ENCODE assay signal across 16 cellular contexts in the genomic region with DNA sequence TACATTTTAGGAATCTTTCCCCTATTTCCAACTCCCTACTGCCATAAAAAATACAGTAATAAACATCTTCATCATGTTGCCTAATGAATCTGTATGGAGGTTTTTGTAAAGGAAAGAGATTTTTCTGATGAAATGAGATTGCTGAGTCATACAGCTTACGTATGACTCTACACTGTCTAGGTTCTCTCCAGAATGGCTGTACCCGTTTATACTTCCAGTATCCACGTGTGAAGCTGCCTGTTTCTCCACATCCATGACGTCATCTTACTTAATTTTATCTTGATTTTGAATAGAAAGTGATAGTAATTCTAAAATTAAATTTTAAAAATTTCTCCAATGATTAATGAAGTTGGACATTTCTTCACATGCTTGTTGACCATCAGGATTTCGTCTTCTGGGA.
DNase-seq lines count a peak whose midpoint lies in the region; ATAC-seq and TF ChIP-seq lines count a peak whose summit lies in the region.
"Had no signal": no experiment of that assay in that cellular context is flagged by ENCODE, and none has a peak within 500 bp of the region (broad histone marks: within the 10 kb centered on the region; RNA-seq: fewer than 3 reads in every experiment).

No MANE protein-coding gene starts in this region.

- CTCF ChIA-PET in activated CD4-positive, alpha-beta T cell treated with anti-CD3 and anti-CD28 coated beads for 36 hours (lab: Charles Lee), result no interaction called here

- H3K36me3 Mint-ChIP-seq in activated CD4-positive, alpha-beta T cell treated with anti-CD3 and anti-CD28 coated beads for 36 hours (ENCODE audit: low read depth), result no peaks in the 10 kb centered on the region
- no peaks in the 10 kb centered on the region for H3K36me3 Mint-ChIP-seq in activated CD4-positive, alpha-beta T cell treated with anti-CD3 and anti-CD28 coated beads, Interleukin-2, amount 10 ng/mL, durations not matched to agents 24 days and 14 days (ENCODE audit: low read depth)
- no peaks in the 10 kb centered on the region for H3K36me3 Mint-ChIP-seq in stimulated activated effector memory CD8-positive, alpha-beta T cell treated with anti-CD3 and anti-CD28 coated beads, Interleukin-12 subunit alpha, Interleukin-12 subunit beta, amount 100 ng/mL, for 72 hours
- H3K36me3 Mint-ChIP-seq: CD8-positive, alpha-beta T cell had no signal

- H3K4me3 ChIP-seq in SJSA1 (no peak overlapping the region), fibroblast of lung (replicated peaks in 1 of 4; ENCODE audit: control extremely low read depth in 1 of 4, insufficient read depth in 1 of 4, low read depth in 3 of 4, low read length in 4 of 4) (no peak overlapping the region)
- H3K4me3 ChIP-seq: HAP-1, sigmoid colon had no signal

- no peaks in the 10 kb centered on the region for H4K20me1 ChIP-seq in fibroblast of lung (ENCODE audit: control insufficient read depth, extremely low read depth, insufficient read depth, low read length)

- H3K4me2 ChIP-seq in fibroblast of lung (ENCODE audit: extremely low read depth, insufficient read depth, low read length), result no peak overlapping the region

- no peak for TF ChIP-seq CTCF in fibroblast of lung (conservative IDR thresholded peaks at IDR 0.05 in 1 of 2, IDR thresholded peaks at IDR 0.05 in 1 of 2; ENCODE audit: low read depth in 1 of 2, low read length in 2 of 2)

- no peaks in the 10 kb centered on the region for H3K9me3 Mint-ChIP-seq in activated CD4-positive, alpha-beta T cell treated with anti-CD3 and anti-CD28 coated beads for 36 hours (ENCODE audit: low read depth)
- H3K9me3 Mint-ChIP-seq in activated CD4-positive, alpha-beta T cell treated with anti-CD3 and anti-CD28 coated beads, Interleukin-2, amount 10 ng/mL, durations not matched to agents 24 days and 14 days, result no peaks in the 10 kb centered on the region
- H3K9me3 Mint-ChIP-seq in stimulated activated effector memory CD8-positive, alpha-beta T cell treated with anti-CD3 and anti-CD28 coated beads, Interleukin-12 subunit alpha, Interleukin-12 subunit beta, amount 100 ng/mL, for 72 hours, result no peaks in the 10 kb centered on the region
- H3K9me3 Mint-ChIP-seq: activated naive CD8-positive, alpha-beta T cell treated with anti-CD3 and anti-CD28 coated beads, Interleukin-2, amount 50 U/mL, for 24 hours; activated T-helper 1 cell treated with anti-CD3 and anti-CD28 coated beads, Interleukin-12 subunit alpha, Interleukin-12 subunit beta, Interleukin-2, Interleukin-4 antibody, amounts not matched to agents 30 ng/mL and 10 ng/mL and 1 ng/mL, durations not matched to agents 14 hours and 24 hours and 36 hours; CD8-positive, alpha-beta T cell had no signal

- H3K27me3 ChIP-seq in SJSA1 (replicated peaks), result no peaks in the 10 kb centered on the region
- no peaks in the 10 kb centered on the region for H3K27me3 ChIP-seq in fibroblast of lung (ENCODE audit: control insufficient read depth, insufficient read depth, low read length)
- H3K27me3 ChIP-seq: sigmoid colon had no signal

- DNase-seq in activated CD4-positive, alpha-beta T cell treated with anti-CD3 and anti-CD28 coated beads for 36 hours, result no peak
- no peak for DNase-seq in activated CD4-positive, alpha-beta T cell treated with anti-CD3 and anti-CD28 coated beads, Interleukin-2, amount 10 ng/mL, durations not matched to agents 24 days and 14 days
- no peak for DNase-seq in SJSA1 (ENCODE audit: low read depth in 1 of 2, low spot score in 2 of 2)
- peak; percentile 43 to 79 for DNase-seq in fibroblast of lung (ENCODE audit: low read depth in 2 of 2)
- no peak for DNase-seq in stimulated activated effector memory CD8-positive, alpha-beta T cell treated with anti-CD3 and anti-CD28 coated beads, Interleukin-12 subunit alpha, Interleukin-12 subunit beta, amount 100 ng/mL, for 72 hours (ENCODE audit: low spot score in 2 of 2)
- DNase-seq in stimulated activated CD4-positive, alpha-beta T cell treated with anti-CD3 and anti-CD28 coated beads, Interleukin-15, amount 100 ng/mL, for 24 hours, result no peak
- DNase-seq: activated naive CD8-positive, alpha-beta T cell treated with anti-CD3 and anti-CD28 coated beads, Interleukin-2, amount 50 U/mL, for 24 hours; CD8-positive, alpha-beta T cell; kidney glomerular epithelial cell; occipital lobe; sigmoid colon; trophoblast cell had no signal

- POLR2A ChIA-PET in activated CD4-positive, alpha-beta T cell treated with anti-CD3 and anti-CD28 coated beads for 36 hours (lab: Charles Lee), result interaction anchor here (0.6 kb wide), 1 partner anchor 10 kb away, joined by 3 read pairs; no protein-coding TSS in a partner anchor

- peaks cover 12% of the 10 kb centered on the region for H3K36me3 ChIP-seq in SJSA1
- H3K36me3 ChIP-seq in fibroblast of lung (ENCODE audit: control insufficient read depth, insufficient read depth, low read length), result no peaks in the 10 kb centered on the region
- H3K36me3 ChIP-seq: HAP-1 had no signal

- H3K4me1 Mint-ChIP-seq in activated CD4-positive, alpha-beta T cell treated with anti-CD3 and anti-CD28 coated beads for 36 hours, result no peaks in the 10 kb centered on the region
- no peaks in the 10 kb centered on the region for H3K4me1 Mint-ChIP-seq in activated CD4-positive, alpha-beta T cell treated with anti-CD3 and anti-CD28 coated beads, Interleukin-2, amount 10 ng/mL, durations not matched to agents 24 days and 14 days
- no peaks in the 10 kb centered on the region for H3K4me1 Mint-ChIP-seq in stimulated activated effector memory CD8-positive, alpha-beta T cell treated with anti-CD3 and anti-CD28 coated beads, Interleukin-12 subunit alpha, Interleukin-12 subunit beta, amount 100 ng/mL, for 72 hours
- H3K4me1 Mint-ChIP-seq: activated naive CD8-positive, alpha-beta T cell treated with anti-CD3 and anti-CD28 coated beads, Interleukin-2, amount 50 U/mL, for 24 hours had no signal

- H2AFZ ChIP-seq in fibroblast of lung (ENCODE audit: low read length), result no peak overlapping the region

- H3K27ac ChIP-seq in SJSA1, result peak overlapping the region; percentile 13; the same call in 1 of the 2 replicates
- H3K27ac ChIP-seq in fibroblast of lung (ENCODE audit: insufficient read depth, low read length), result no peak overlapping the region
- H3K27ac ChIP-seq: sigmoid colon had no signal

- H3K4me1 ChIP-seq in SJSA1 (replicated peaks), result no peaks in the 10 kb centered on the region
- no peaks in the 10 kb centered on the region for H3K4me1 ChIP-seq in fibroblast of lung (ENCODE audit: control insufficient read depth, extremely low read depth, insufficient read depth, low read length)
- H3K4me1 ChIP-seq: HAP-1, sigmoid colon had no signal

- no peak overlapping the region for H3K9ac ChIP-seq in fibroblast of lung (ENCODE audit: insufficient read depth, low read length)

- intact Hi-C loops in activated CD4-positive, alpha-beta T cell treated with anti-CD3 and anti-CD28 coated beads for 36 hours (cut with DNase I, micrococcal nuclease), result loop anchor here in 1 of 2 experiments (10.0 kb wide), 1 partner anchor 269 kb away; no protein-coding TSS in a partner anchor
- intact Hi-C loops in activated CD4-positive, alpha-beta T cell treated with anti-CD3 and anti-CD28 coated beads, Interleukin-2, amount 10 ng/mL, durations not matched to agents 24 days and 14 days (cut with micrococcal nuclease), result no loop called here

- H3K4me3 Mint-ChIP-seq in activated CD4-positive, alpha-beta T cell treated with anti-CD3 and anti-CD28 coated beads for 36 hours, result no peak overlapping the region
- H3K4me3 Mint-ChIP-seq in activated CD4-positive, alpha-beta T cell treated with anti-CD3 and anti-CD28 coated beads, Interleukin-2, amount 10 ng/mL, durations not matched to agents 24 days and 14 days, result no peak overlapping the region
- H3K4me3 Mint-ChIP-seq in stimulated activated effector memory CD8-positive, alpha-beta T cell treated with anti-CD3 and anti-CD28 coated beads, Interleukin-12 subunit alpha, Interleukin-12 subunit beta, amount 100 ng/mL, for 72 hours, result no peak overlapping the region
- H3K4me3 Mint-ChIP-seq: activated naive CD8-positive, alpha-beta T cell treated with anti-CD3 and anti-CD28 coated beads, Interleukin-2, amount 50 U/mL, for 24 hours; activated T-helper 1 cell treated with anti-CD3 and anti-CD28 coated beads, Interleukin-12 subunit alpha, Interleukin-12 subunit beta, Interleukin-2, Interleukin-4 antibody, amounts not matched to agents 30 ng/mL and 10 ng/mL and 1 ng/mL, durations not matched to agents 14 hours and 24 hours and 36 hours; CD8-positive, alpha-beta T cell had no signal

- H3K9me3 ChIP-seq in SJSA1 (replicated peaks) (no peaks in the 10 kb centered on the region), fibroblast of lung (ENCODE audit: control insufficient read depth, insufficient read depth, low read depth, low read length) (no peaks in the 10 kb centered on the region)
- H3K9me3 ChIP-seq: HAP-1, sigmoid colon had no signal

- peaks cover 9% of the 10 kb centered on the region for H3K27me3 Mint-ChIP-seq in activated CD4-positive, alpha-beta T cell treated with anti-CD3 and anti-CD28 coated beads for 36 hours
- peaks cover 17% of the 10 kb centered on the region for H3K27me3 Mint-ChIP-seq in activated CD4-positive, alpha-beta T cell treated with anti-CD3 and anti-CD28 coated beads, Interleukin-2, amount 10 ng/mL, durations not matched to agents 24 days and 14 days

- ATAC-seq in activated CD4-positive, alpha-beta T cell treated with anti-CD3 and anti-CD28 coated beads for 36 hours, result peak; percentile 60
- ATAC-seq in stimulated activated effector memory CD8-positive, alpha-beta T cell treated with anti-CD3 and anti-CD28 coated beads, Interleukin-12 subunit alpha, Interleukin-12 subunit beta, amount 100 ng/mL, for 72 hours, result peak; percentile 49
- ATAC-seq in GM21528 (IDR thresholded peaks at IDR 0.05; ENCODE audit: low FRiP score, unreplicated experiment) (no peak), HG03039 (IDR thresholded peaks at IDR 0.05; ENCODE audit: unreplicated experiment) (no peak)
- ATAC-seq: activated naive CD8-positive, alpha-beta T cell treated with anti-CD3 and anti-CD28 coated beads, Interleukin-2, amount 50 U/mL, for 24 hours; CD8-positive, alpha-beta T cell had no signal

- H3K27ac Mint-ChIP-seq in activated CD4-positive, alpha-beta T cell treated with anti-CD3 and anti-CD28 coated beads for 36 hours, result no peak overlapping the region
- no peak overlapping the region for H3K27ac Mint-ChIP-seq in activated CD4-positive, alpha-beta T cell treated with anti-CD3 and anti-CD28 coated beads, Interleukin-2, amount 10 ng/mL, durations not matched to agents 24 days and 14 days
- no peak overlapping the region for H3K27ac Mint-ChIP-seq in stimulated activated effector memory CD8-positive, alpha-beta T cell treated with anti-CD3 and anti-CD28 coated beads, Interleukin-12 subunit alpha, Interleukin-12 subunit beta, amount 100 ng/mL, for 72 hours
- H3K27ac Mint-ChIP-seq: activated naive CD8-positive, alpha-beta T cell treated with anti-CD3 and anti-CD28 coated beads, Interleukin-2, amount 50 U/mL, for 24 hours; activated T-helper 1 cell treated with anti-CD3 and anti-CD28 coated beads, Interleukin-12 subunit alpha, Interleukin-12 subunit beta, Interleukin-2, Interleukin-4 antibody, amounts not matched to agents 30 ng/mL and 10 ng/mL and 1 ng/mL, durations not matched to agents 14 hours and 24 hours and 36 hours; CD8-positive, alpha-beta T cell had no signal

- no peaks in the 10 kb centered on the region for H3K79me2 ChIP-seq in fibroblast of lung (ENCODE audit: control insufficient read depth, insufficient read depth, low read length)

Comparison
In these comparisons a context has a peak if more than half of its experiments do, and no peak if none do; other contexts are left out.
1. ATAC-seq: peak in activated CD4-positive, alpha-beta T cell treated with anti-CD3 and anti-CD28 coated beads for 36 hours (single experiment) and stimulated activated effector memory CD8-positive, alpha-beta T cell treated with anti-CD3 and anti-CD28 coated beads, Interleukin-12 subunit alpha, Interleukin-12 subunit beta, amount 100 ng/mL, for 72 hours (single experiment); none in GM21528 (single experiment) and HG03039 (single experiment).
2. DNase-seq: peak in fibroblast of lung (2 of 2); none in activated CD4-positive, alpha-beta T cell treated with anti-CD3 and anti-CD28 coated beads for 36 hours (single experiment), activated CD4-positive, alpha-beta T cell treated with anti-CD3 and anti-CD28 coated beads, Interleukin-2, amount 10 ng/mL, durations not matched to agents 24 days and 14 days (single experiment), SJSA1 (0 of 2), stimulated activated effector memory CD8-positive, alpha-beta T cell treated with anti-CD3 and anti-CD28 coated beads, Interleukin-12 subunit alpha, Interleukin-12 subunit beta, amount 100 ng/mL, for 72 hours (0 of 2) and stimulated activated CD4-positive, alpha-beta T cell treated with anti-CD3 and anti-CD28 coated beads, Interleukin-15, amount 100 ng/mL, for 24 hours (single experiment).